ENCODE assay signal across 32 cellular contexts in the genomic region with DNA sequence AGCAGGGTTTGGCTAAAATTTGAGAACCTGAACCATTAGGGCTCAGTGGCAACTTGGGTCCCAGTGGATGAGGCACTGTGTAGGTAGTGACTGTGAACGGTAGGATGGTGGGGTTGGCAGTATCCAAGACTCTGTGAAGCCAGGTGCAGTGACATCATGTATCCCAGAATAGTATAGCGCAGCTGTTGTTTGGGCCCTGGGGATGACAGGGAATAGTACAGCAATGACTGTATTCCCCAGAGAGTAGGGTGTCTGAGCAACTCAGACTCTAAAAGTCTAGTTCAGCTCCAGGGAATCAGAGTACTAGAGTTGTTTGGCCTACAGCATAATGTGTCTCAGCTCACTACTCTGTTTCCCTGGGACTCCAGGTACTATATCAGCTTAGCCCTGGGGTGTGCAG. TPM values are rescaled to one million over a fixed set of nuclear protein-coding genes. Genes with fewer than 3 reads are reported as not detected.
DNase-seq lines count a peak whose midpoint lies in the region; ATAC-seq, FAIRE-seq and TF ChIP-seq lines count a peak whose summit lies in the region.
"Had no signal": no experiment of that assay in that cellular context is flagged by ENCODE, and none has a peak within 500 bp of the region (broad histone marks: within the 10 kb centered on the region; RNA-seq: fewer than 3 reads in every experiment).

No MANE protein-coding gene starts in this region.

- H3K79me2 ChIP-seq in GM23248 (ENCODE audit: insufficient read depth) = no peaks in the 10 kb centered on the region
- H3K79me2 ChIP-seq in PC-9 (ENCODE audit: low read depth) = no peaks in the 10 kb centered on the region
- H3K79me2 ChIP-seq: parathyroid adenoma had no signal

- no peak for ATAC-seq in activated naive CD4-positive, alpha-beta T cell treated with anti-CD3 and anti-CD28 coated beads, Interleukin-2, amount 50 U/mL, for 72 hours
- ATAC-seq: GM23338; stimulated activated naive CD8-positive, alpha-beta T cell treated with anti-CD3 and anti-CD28 coated beads, Interleukin-15, amount 100 ng/mL, for 72 hours; T-helper 17 cell had no signal

- POLR2A ChIA-PET in PC-9 (lab: Charles Lee; ENCODE audit: unreplicated experiment) = no interaction called here

- no peak for TF ChIP-seq CTCF in PC-9 (conservative IDR thresholded peaks at IDR 0.05)
- no peak for TF ChIP-seq CTCF in fibroblast of the aortic adventitia (IDR thresholded peaks at IDR 0.05; ENCODE audit: insufficient read depth, low read length)

- H3K36me3 ChIP-seq in GM23248 (ENCODE audit: low read depth) (no peaks in the 10 kb centered on the region), PC-9 (ENCODE audit: low read depth) (no peaks in the 10 kb centered on the region), skeletal muscle tissue (ENCODE audit: control insufficient read depth in 3 of 3, insufficient read depth in 3 of 3, low read length in 3 of 3) (no peaks in the 10 kb centered on the region)
- H3K36me3 ChIP-seq: breast epithelium, left ventricle myocardium inferior, neural progenitor cell, thoracic aorta, vagina had no signal

- H3K27ac Mint-ChIP-seq in activated naive CD4-positive, alpha-beta T cell treated with anti-CD3 and anti-CD28 coated beads, Interleukin-2, amount 50 U/mL, for 72 hours = no peak overlapping the region
- H3K27ac Mint-ChIP-seq: activated CD4-positive, alpha-beta memory T cell treated with anti-CD3 and anti-CD28 coated beads, Interleukin-2, amount 10 ng/mL, durations not matched to agents 7 days and 5 days; activated T-helper 2 cell treated with anti-CD3 and anti-CD28 coated beads, Interferon-gamma antibody, Interleukin-2, Interleukin-4, amounts not matched to agents 10 μg/mL and 5 μg/mL and 100 μg/mL, durations not matched to agents 14 hours and 24 hours and 36 hours; GM23338; neural progenitor cell; stimulated activated naive CD8-positive, alpha-beta T cell treated with anti-CD3 and anti-CD28 coated beads, Interleukin-15, amount 100 ng/mL, for 72 hours; T-helper 17 cell had no signal

- FAIRE-seq in GM12891 (lab: Jason Lieb, UNC) = no peak
- FAIRE-seq: G401.6, islet of Langerhans had no signal

- H3K27me3 ChIP-seq in GM23248 (replicated peaks; ENCODE audit: insufficient read depth) = no peaks in the 10 kb centered on the region
- no peaks in the 10 kb centered on the region for H3K27me3 ChIP-seq in PC-9 (ENCODE audit: insufficient read depth, low read depth)
- no peaks in the 10 kb centered on the region for H3K27me3 ChIP-seq in skeletal muscle tissue (ENCODE audit: control insufficient read depth in 3 of 3, insufficient read depth in 3 of 3, low read length in 3 of 3)
- H3K27me3 ChIP-seq: breast epithelium, neural progenitor cell, vagina had no signal

- no peaks in the 10 kb centered on the region for H3K36me3 Mint-ChIP-seq in activated naive CD4-positive, alpha-beta T cell treated with anti-CD3 and anti-CD28 coated beads, Interleukin-2, amount 50 U/mL, for 72 hours
- H3K36me3 Mint-ChIP-seq: neural progenitor cell had no signal

- peak; percentile 58 for DNase-seq in GM23248
- DNase-seq in PC-9 = no peak
- DNase-seq in fibroblast of the aortic adventitia (ENCODE audit: low read depth) = peak; percentile 14
- DNase-seq in amygdala (lab: John Stamatoyannopoulos, UW) = no peak
- DNase-seq in activated naive CD4-positive, alpha-beta T cell treated with anti-CD3 and anti-CD28 coated beads, Interleukin-2, amount 50 U/mL, for 72 hours (ENCODE audit: low spot score in 2 of 2) = no peak
- DNase-seq in GM12891 (ENCODE audit: insufficient read length, low spot score) = no peak
- DNase-seq: activated CD4-positive, alpha-beta memory T cell treated with anti-CD3 and anti-CD28 coated beads, Interleukin-2, amount 10 ng/mL, durations not matched to agents 7 days and 5 days; activated CD4-positive, alpha-beta T cell treated with anti-CD3 and anti-CD28 coated beads for 1 hour; activated naive CD4-positive, alpha-beta T cell treated with anti-CD3 and anti-CD28 coated beads, Interleukin-2, amount 50 U/mL, for 16 hours; amniotic stem cell; C1 segment of cervical spinal cord; Caco-2; left ventricle myocardium inferior; mesenchymal stem cell; MV-4-11; NCI-H187; NCI-H2227 treated with DMSO at 0.1 percent for 48 hours; NCI-H526; OCI-M1; stimulated activated CD8-positive, alpha-beta memory T cell treated with anti-CD3 and anti-CD28 coated beads, Interleukin-4, amount 100 ng/mL, for 48 hours; stimulated activated naive CD8-positive, alpha-beta T cell treated with anti-CD3 and anti-CD28 coated beads, Interleukin-15, amount 100 ng/mL, for 72 hours; T-helper 17 cell had no signal

- H3K9ac ChIP-seq in GM23248 (no peak overlapping the region), skeletal muscle tissue (ENCODE audit: low read depth in 1 of 3, low read length in 3 of 3) (peak overlapping the region in 1 of 3 donors; percentile 47)
- H3K9ac ChIP-seq: neural progenitor cell, parathyroid adenoma had no signal

- no peaks in the 10 kb centered on the region for H4K20me1 ChIP-seq in GM23248 (ENCODE audit: insufficient read depth)
- H4K20me1 ChIP-seq in PC-9 (ENCODE audit: insufficient read depth) = no peaks in the 10 kb centered on the region

- H3K4me1 ChIP-seq in GM23248 (ENCODE audit: insufficient read depth) (no peaks in the 10 kb centered on the region), PC-9 (replicated peaks; ENCODE audit: insufficient read depth) (no peaks in the 10 kb centered on the region), skeletal muscle tissue (ENCODE audit: control insufficient read depth in 3 of 3, insufficient read depth in 3 of 3, low read length in 3 of 3) (peaks cover 6 to 17% (median 10%) of the 10 kb centered on the region in 3 donors)
- H3K4me1 ChIP-seq: breast epithelium, Caco-2, left ventricle myocardium inferior, neural progenitor cell, parathyroid adenoma, vagina had no signal

- intact Hi-C loops in PC-9 (cut with micrococcal nuclease; ENCODE audit: unreplicated experiment) = no loop called here

- H3K9me3 Mint-ChIP-seq in activated naive CD4-positive, alpha-beta T cell treated with anti-CD3 and anti-CD28 coated beads, Interleukin-2, amount 50 U/mL, for 72 hours = peaks cover 0 to 11% of the 10 kb centered on the region in 2 donors
- H3K9me3 Mint-ChIP-seq: activated CD4-positive, alpha-beta memory T cell treated with anti-CD3 and anti-CD28 coated beads, Interleukin-2, amount 10 ng/mL, durations not matched to agents 7 days and 5 days; activated T-helper 2 cell treated with anti-CD3 and anti-CD28 coated beads, Interferon-gamma antibody, Interleukin-2, Interleukin-4, amounts not matched to agents 10 μg/mL and 5 μg/mL and 100 μg/mL, durations not matched to agents 14 hours and 24 hours and 36 hours; GM23338 had no signal

- H3K27ac ChIP-seq in GM23248 (no peak overlapping the region), PC-9 (no peak overlapping the region), skeletal muscle tissue (ENCODE audit: low read depth, low read length) (peak overlapping the region; percentile 89)
- H3K27ac ChIP-seq: breast epithelium, left ventricle myocardium inferior, neural progenitor cell, parathyroid adenoma, thoracic aorta, vagina had no signal

- no TSS peak for BruUV-seq in PC-9 (replicated peaks; lab: Mats Ljungman, UMichigan)

- H3K9me3 ChIP-seq in GM23248 (ENCODE audit: low read depth) (no peaks in the 10 kb centered on the region), PC-9 (ENCODE audit: insufficient read depth, low read depth) (no peaks in the 10 kb centered on the region), skeletal muscle tissue (ENCODE audit: control insufficient read depth in 3 of 3, low read length in 3 of 3) (no peaks in the 10 kb centered on the region)
- H3K9me3 ChIP-seq: breast epithelium, Caco-2, thoracic aorta, vagina had no signal

- H3K4me2 ChIP-seq in GM23248 (ENCODE audit: unreplicated experiment) (no peak overlapping the region), PC-9 (no peak overlapping the region)
- H3K4me2 ChIP-seq: GM23338, neural progenitor cell had no signal

- no peak for TF ChIP-seq POLR2A in GM12891 (IDR thresholded peaks at IDR 0.05; ENCODE audit: low read depth, low read length)

- in situ Hi-C loops in GM23248 (cut with MboI) = no loop called here

- CTCF ChIA-PET in PC-9 (lab: Charles Lee) = no interaction called here

- WGBS in GM23248 (ENCODE audit: low coverage in 1 of 2, low lambda C conversion rate in 2 of 2, missing lambda C conversion rate in 2 of 2), 2 experiments = 57 to 77% methylated on average over 2 of the region's 2 CpGs

- no peaks in the 10 kb centered on the region for H3F3A ChIP-seq in GM23248 (ENCODE audit: insufficient read depth)
- H3F3A ChIP-seq in PC-9 (ENCODE audit: insufficient read depth, low read depth) = no peaks in the 10 kb centered on the region; the same call in 1 of the 2 replicates

- no peaks in the 10 kb centered on the region for H3K9me2 ChIP-seq in GM23248 (ENCODE audit: insufficient read depth)
- H3K9me2 ChIP-seq in PC-9 (ENCODE audit: insufficient read depth) = no peaks in the 10 kb centered on the region

- H2AFZ ChIP-seq in GM23248 (no peak overlapping the region), PC-9 (0 out of 2 replicates have a peak overlapping the region, but pooled peaks have one; percentile 6)
- H2AFZ ChIP-seq: GM23338, neural progenitor cell, parathyroid adenoma had no signal

- H3K4me3 ChIP-seq in GM23248 = no peak overlapping the region
- H3K4me3 ChIP-seq in PC-9 = no peak overlapping the region
- no peak overlapping the region for H3K4me3 ChIP-seq in fibroblast of the aortic adventitia (ENCODE audit: low read depth, low read length)
- H3K4me3 ChIP-seq in skeletal muscle tissue (ENCODE audit: low read length in 3 of 3) = peak overlapping the region in 1 of 3 donors; percentile 29
- H3K4me3 ChIP-seq: breast epithelium, GM23338, left ventricle myocardium inferior, neural progenitor cell, thoracic aorta, vagina had no signal

TF ChIP-seq in GM12891, 5 proteins besides CTCF, POLR2A, EP300 and RAD21:
- no peak for TF ChIP-seq SPI1 (IDR thresholded peaks at IDR 0.05; ENCODE audit: low read depth, low read length)
- no peak for TF ChIP-seq POU2F2 (IDR thresholded peaks at IDR 0.05; ENCODE audit: low read depth, low read length)
- TF ChIP-seq PAX5 (IDR thresholded peaks at IDR 0.05; ENCODE audit: insufficient read depth, low read length, severe bottlenecking) = no peak
- no peak for TF ChIP-seq TAF1 (IDR thresholded peaks at IDR 0.05; ENCODE audit: low read depth, low read length)
- no peak for TF ChIP-seq POLR2AphosphoS5 (IDR thresholded peaks at IDR 0.05; ENCODE audit: low read depth, low read length)
TF ChIP-seq in GM12891: peak in this region for 0.

RNA-seq across cellular contexts. Expression of gene PPP2R3A, which starts 20.7 kb away (rescaled TPM):
- total RNA-seq in GM23248 (2014; rRNA removed; shearing (Covaris generic)) = 21.0 and 22.6 TPM in 2 replicates
- polyA plus RNA-seq in GM23248 (2016; fragmentation: Nextera tagmentation; extraction: Ambion mirVana) = 13.1 and 14.2 TPM in 2 replicates
- 30.0 and 42.6 TPM in 2 replicates for total RNA-seq in PC-9 (2021)
- total RNA-seq in fibroblast of the aortic adventitia (ENCODE audit: low replicate concordance) = 16.1 and 17.9 TPM in 2 replicates
- total RNA-seq in skeletal muscle tissue = 45.9 TPM
- under 1 TPM; 0.50 to 0.54 TPM for total RNA-seq in activated naive CD4-positive, alpha-beta T cell treated with anti-CD3 and anti-CD28 coated beads, Interleukin-2, amount 50 U/mL, for 72 hours
- polyA plus RNA-seq in GM12891 (2012; ENCODE audit: low read depth, missing spikeins) = 0.10 TPM

Comparison
In these comparisons a context has a peak if more than half of its experiments do, and no peak if none do; other contexts are left out.
1. DNase-seq: peak in GM23248 (single experiment) and fibroblast of the aortic adventitia (single experiment); none in PC-9 (0 of 2), amygdala (0 of 56), activated naive CD4-positive, alpha-beta T cell treated with anti-CD3 and anti-CD28 coated beads, Interleukin-2, amount 50 U/mL, for 72 hours (0 of 2) and GM12891 (single experiment).
2. RNA of gene PPP2R3A, which starts 20.7 kb away (total RNA-seq): 45.9 TPM in skeletal muscle tissue (single experiment), 30.0 to 42.6 TPM in PC-9, 21.0 to 22.6 TPM in GM23248 and 16.1 to 17.9 TPM in fibroblast of the aortic adventitia; 0.50 to 0.54 TPM in activated naive CD4-positive, alpha-beta T cell treated with anti-CD3 and anti-CD28 coated beads, Interleukin-2, amount 50 U/mL, for 72 hours; every median in the first group is over 10 times any median in the second.